ENCODE assay signal across 12 cellular contexts in the genomic region with DNA sequence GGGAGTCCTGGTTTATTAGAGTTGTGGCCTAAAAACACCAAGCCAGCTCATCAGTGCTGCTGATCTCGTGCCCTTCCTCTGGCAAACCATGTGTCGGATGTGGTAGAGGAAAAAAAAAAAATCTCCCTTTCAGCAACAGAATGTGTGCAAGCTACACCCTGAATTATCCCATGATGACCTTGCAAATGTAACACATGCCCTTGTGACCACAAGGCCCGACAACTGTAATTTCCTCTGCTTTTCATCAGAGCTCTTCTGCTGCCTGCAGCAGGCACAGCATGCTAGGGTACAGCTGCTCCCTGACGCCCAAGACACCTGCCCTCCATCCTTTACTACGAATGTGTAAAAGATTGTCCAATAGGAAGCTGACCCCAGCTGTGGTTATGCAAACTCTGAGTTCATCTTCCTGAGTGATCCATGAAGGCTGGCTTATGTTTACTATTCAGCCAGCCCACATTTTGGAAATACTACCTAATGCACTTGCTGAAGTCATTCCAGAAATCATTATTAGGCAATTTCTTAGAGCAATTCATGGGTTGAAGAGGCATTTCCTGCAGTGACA. TPM values are rescaled to one million over a fixed set of nuclear protein-coding genes. Genes with fewer than 3 reads are reported as not detected.
A peak's percentile ranks its signal among the peaks of the same experiment; 100 is the strongest.
DNase-seq lines count a peak whose midpoint lies in the region; ATAC-seq, FAIRE-seq and TF ChIP-seq lines count a peak whose summit lies in the region.
"Had no signal": no experiment of that assay in that cellular context is flagged by ENCODE, and none has a peak within 500 bp of the region (broad histone marks: within the 10 kb centered on the region; RNA-seq: fewer than 3 reads in every experiment).

No MANE protein-coding gene starts in this region.

- H3K4me3 ChIP-seq in bronchial epithelial cell (ENCODE audit: low read depth, low read length): no peak overlapping the region
- H3K4me3 ChIP-seq: SK-N-MC had no signal

- DNase-seq in GM03348 (ENCODE audit: low spot score) (peak; percentile 8), NCI-H2107 (lab: John Stamatoyannopoulos, UW) (peak; percentile 27), bronchial epithelial cell (ENCODE audit: low read depth) (peak; percentile 51), omental fat pad (ENCODE audit: low spot score) (no peak), DMS79 (lab: John Stamatoyannopoulos, UW) (no peak), NCI-H1105 (lab: John Stamatoyannopoulos, UW) (no peak), NCI-H1105 treated with DMSO at 0.1 percent for 48 hours (lab: John Stamatoyannopoulos, UW) (no peak)
- no peak for DNase-seq in activated T-cell treated with anti-CD3 and anti-CD28 coated beads, Interleukin-2, amount 50 U/mL, for 48 hours
- DNase-seq: endodermal cell had no signal

- TF ChIP-seq CTCF in bronchial epithelial cell (IDR thresholded peaks at IDR 0.05; ENCODE audit: insufficient read depth, low read length, severe bottlenecking) (no peak), omental fat pad (IDR thresholded peaks at IDR 0.05) (no peak)

- FAIRE-seq in bronchial epithelial cell (lab: Jason Lieb, UNC): peak; percentile 86
- FAIRE-seq: GM12891 had no signal

- ATAC-seq in omental fat pad (ENCODE audit: low FRiP score): peak; percentile 66
- ATAC-seq: HCT116 had no signal

- H3K27me3 ChIP-seq in bronchial epithelial cell (ENCODE audit: control insufficient read depth, insufficient read depth, low read length): no peaks in the 10 kb centered on the region

- no peaks in the 10 kb centered on the region for H3K36me3 ChIP-seq in bronchial epithelial cell (ENCODE audit: control insufficient read depth, insufficient read depth, low read length)

RNA-seq across cellular contexts. Expression of a gene that starts 14.6 kb away (rescaled TPM):
- total RNA-seq in bronchial epithelial cell (under 0.01 TPM in 1 of 2 replicates, not detected in the other), omental fat pad (10 to 100 TPM; 19.0 to 53.6 (median 25.3) TPM)

Comparison
In these comparisons a context has a peak if more than half of its experiments do, and no peak if none do; other contexts are left out.
1. DNase-seq: peak in GM03348 (single experiment), NCI-H2107 (single experiment) and bronchial epithelial cell (single experiment); none in omental fat pad (single experiment), activated T-cell treated with anti-CD3 and anti-CD28 coated beads, Interleukin-2, amount 50 U/mL, for 48 hours (0 of 2), DMS79 (single experiment), NCI-H1105 (single experiment) and NCI-H1105 treated with DMSO at 0.1 percent for 48 hours (single experiment).
2. RNA of a gene that starts 14.6 kb away (total RNA-seq): 19.0 to 53.6 TPM in omental fat pad; under 0.01 TPM in bronchial epithelial cell; every median in the first group is over 10 times any median in the second.